In genomic region chr4:150044517-150044916, GRCh38 we compare ENCODE assay signal across 23 cellular contexts. TPM values are rescaled to one million over a fixed set of nuclear protein-coding genes. Genes with fewer than 3 reads are reported as not detected.
DNase-seq lines count a peak whose midpoint lies in the region; ATAC-seq, FAIRE-seq and TF ChIP-seq lines count a peak whose summit lies in the region.
"Had no signal": no experiment of that assay in that cellular context is flagged by ENCODE, and none has a peak within 500 bp of the region (broad histone marks: within the 10 kb centered on the region; RNA-seq: fewer than 3 reads in every experiment).

No MANE protein-coding gene starts in this region.

- H3K4me1 ChIP-seq in A549, result no peaks in the 10 kb centered on the region
- no peaks in the 10 kb centered on the region for H3K4me1 ChIP-seq in IMR-90 (ENCODE audit: control insufficient read depth, insufficient read depth, low read length)
- H3K4me1 ChIP-seq in H1 (replicated peaks in 1 of 4; ENCODE audit: control insufficient read depth in 3 of 4, insufficient read depth in 4 of 4, low read length in 3 of 4), result peaks cover 0 to 3% (median 1%) of the 10 kb centered on the region in 4 experiments; a peak in 2 of 7 replicates
- no peaks in the 10 kb centered on the region for H3K4me1 ChIP-seq in Caco-2

- H3K14ac ChIP-seq in IMR-90 (replicated peaks; ENCODE audit: low read depth, low read length) (no peak overlapping the region), H1 (ENCODE audit: insufficient read length) (no peak overlapping the region)

- H3K27me3 ChIP-seq in IMR-90 (ENCODE audit: control insufficient read depth, insufficient read depth, low read length) (no peaks in the 10 kb centered on the region), H1 (replicated peaks in 1 of 4; ENCODE audit: control insufficient read depth in 3 of 4, extremely low read depth in 1 of 4, insufficient read depth in 3 of 4, low read length in 3 of 4) (no peaks in the 10 kb centered on the region), Caco-2 (replicated peaks; ENCODE audit: control insufficient read depth, insufficient read depth, low read length) (no peaks in the 10 kb centered on the region)
- H3K27me3 ChIP-seq: BLaER1 treated with 17β-estradiol and CSF1 and Interleukin-3, amounts not matched to agents 10 nM and 100 nM had no signal

- H3K79me1 ChIP-seq in IMR-90 (ENCODE audit: low read depth in 1 of 2, low read length in 2 of 2) (no peaks in the 10 kb centered on the region), H1 (ENCODE audit: low read depth, low read length) (no peaks in the 10 kb centered on the region)

- FAIRE-seq in A549 (lab: Jason Lieb, UNC) (no peak), H1 (lab: Jason Lieb, UNC) (no peak)
- FAIRE-seq: A204.1, GM12878, GM12892, GM18507 had no signal

- no peak overlapping the region for H2AK9ac ChIP-seq in IMR-90 (replicated peaks; ENCODE audit: low read depth, low read length, poor library complexity)

- ATAC-seq in A549 (no peak), IMR-90 (ENCODE audit: low read depth) (no peak)
- ATAC-seq: CD8-positive, alpha-beta T cell; GM12878 had no signal

- no peak overlapping the region for H2BK12ac ChIP-seq in H1 (ENCODE audit: low read depth, low read length)

- TF ChIP-seq CTCF in A549 (IDR thresholded peaks at IDR 0.05) (no peak), IMR-90 (conservative IDR thresholded peaks at IDR 0.05; ENCODE audit: low read depth, low read length) (no peak), H1 (IDR thresholded peaks at IDR 0.05; ENCODE audit: control extremely low read depth in 1 of 3, insufficient read depth in 1 of 3, low read depth in 1 of 3, low read length in 3 of 3) (no peak), Caco-2 (IDR thresholded peaks at IDR 0.05; ENCODE audit: insufficient read depth in 1 of 2, low read depth in 1 of 2, low read length in 1 of 2, severe bottlenecking in 1 of 2, unreplicated experiment in 1 of 2) (no peak)

- no peak for TF ChIP-seq POLR2A in A549 (IDR thresholded peaks at IDR 0.05; ENCODE audit: low read length)
- TF ChIP-seq POLR2A in IMR-90 (IDR thresholded peaks at IDR 0.05; ENCODE audit: low read depth, low read length), result no peak
- TF ChIP-seq POLR2A in H1 (IDR thresholded peaks at IDR 0.05; ENCODE audit: control extremely low read depth in 1 of 2, low read depth in 2 of 2, low read length in 2 of 2), result no peak

- H4K20me1 ChIP-seq in IMR-90 (ENCODE audit: insufficient read depth, low read length), result no peaks in the 10 kb centered on the region
- no peaks in the 10 kb centered on the region for H4K20me1 ChIP-seq in H1 (replicated peaks in 1 of 2; ENCODE audit: control insufficient read depth in 1 of 2, insufficient read depth in 2 of 2, low read length in 2 of 2)
- H4K20me1 ChIP-seq: BLaER1 treated with 17β-estradiol and CSF1 and Interleukin-3, amounts not matched to agents 10 nM and 100 nM had no signal

- H3K23me2 ChIP-seq in H1 (ENCODE audit: low read depth, low read length), result no peaks in the 10 kb centered on the region

- CTCF ChIA-PET in A549 (lab: Yijun Ruan, JAX), result no interaction called here
- CTCF ChIA-PET in IMR-90 (lab: Yijun Ruan, JAX), result no interaction called here
- CTCF ChIA-PET in H1 (lab: Charles Lee; ENCODE audit: partially characterized antibody), result no interaction called here
- CTCF ChIA-PET in Caco-2 (lab: Charles Lee), result no interaction called here

- 95% methylated on average over 3 of the region's 3 CpGs for WGBS in A549 (ENCODE audit: missing lambda C conversion rate)
- WGBS in IMR-90 (ENCODE audit: extremely low coverage in 2 of 2, insufficient read length in 1 of 2), 2 experiments, result no CpG with 5 or more reads among the region's 3 CpGs
- WGBS in H1 (ENCODE audit: extremely low coverage in 1 of 2, insufficient coverage in 1 of 2, insufficient read length in 1 of 2, insufficient replicate concordance in 2 of 2, low coverage in 1 of 2, low lambda C conversion rate in 2 of 2, missing lambda C conversion rate in 1 of 2), 2 experiments, result 87% methylated on average over 3 of the region's 3 CpGs; no CpG with 5 or more reads in 1 of the 2 experiments

- intact Hi-C loops in IMR-90 (cut with micrococcal nuclease) (no loop called here), Caco-2 (cut with micrococcal nuclease; ENCODE audit: unreplicated experiment) (no loop called here)

- H3K4ac ChIP-seq in IMR-90 (ENCODE audit: low read depth, low read length) (no peak overlapping the region), H1 (replicated peaks; ENCODE audit: insufficient read length, low read depth, low read length) (no peak overlapping the region)

- DNase-seq in A549 (ENCODE audit: low read depth in 1 of 2, low spot score in 1 of 2) (no peak), IMR-90 (no peak), H1 (ENCODE audit: low read depth in 1 of 2, low spot score in 2 of 2) (no peak), nucleus accumbens (lab: John Stamatoyannopoulos, UW) (no peak), Caco-2 (no peak)
- DNase-seq: 8988T; AML-193; CD4-positive, alpha-beta T cell; CD8-positive, alpha-beta T cell; DMS 273 treated with DMSO at 0.1 percent for 48 hours; DMS153; DMS53; DMS79; DND-41; EL; GDM1 had no signal

- no peaks in the 10 kb centered on the region for H3K9me3 Mint-ChIP-seq in Caco-2 (ENCODE audit: unreplicated experiment)
- H3K9me3 Mint-ChIP-seq: CD4-positive, alpha-beta T cell; CD8-positive, alpha-beta T cell had no signal

- no peak overlapping the region for H3K9ac ChIP-seq in IMR-90 (ENCODE audit: low read depth, low read length)
- no peak overlapping the region for H3K9ac ChIP-seq in H1 (replicated peaks in 1 of 4; ENCODE audit: extremely low read depth in 1 of 4, low read depth in 3 of 4, low read length in 3 of 4)
- H3K9ac ChIP-seq: BLaER1 treated with 17β-estradiol and CSF1 and Interleukin-3, amounts not matched to agents 10 nM and 100 nM had no signal

- no peak overlapping the region for H2BK20ac ChIP-seq in IMR-90 (ENCODE audit: low read depth, low read length)
- no peak overlapping the region for H2BK20ac ChIP-seq in H1 (ENCODE audit: low read length)

- H3K27ac ChIP-seq in A549 (no peak overlapping the region), IMR-90 (ENCODE audit: insufficient read depth, low read length) (no peak overlapping the region), H1 (ENCODE audit: low read depth, low read length) (no peak overlapping the region)
- H3K27ac ChIP-seq: BLaER1 treated with 17β-estradiol and CSF1 and Interleukin-3, amounts not matched to agents 10 nM and 100 nM; C4-2B had no signal

- no peak overlapping the region; the same call in 2 of the 3 replicates for H2BK15ac ChIP-seq in IMR-90 (ENCODE audit: low read depth, low read length)
- no peak overlapping the region for H2BK15ac ChIP-seq in H1 (ENCODE audit: low read length)

- no peak overlapping the region for H3K4me3 Mint-ChIP-seq in Caco-2 (ENCODE audit: unreplicated experiment)
- H3K4me3 Mint-ChIP-seq: B cell; CD4-positive, alpha-beta T cell; CD8-positive, alpha-beta T cell had no signal

- H2BK120ac ChIP-seq in IMR-90 (ENCODE audit: low read depth, low read length) (no peak overlapping the region), H1 (replicated peaks; ENCODE audit: low read depth, low read length) (no peak overlapping the region)

- H3K36me3 ChIP-seq in IMR-90 (ENCODE audit: control insufficient read depth, insufficient read depth, low read length) (no peaks in the 10 kb centered on the region), H1 (ENCODE audit: control insufficient read depth in 2 of 4, insufficient read depth in 4 of 4, low read length in 3 of 4) (no peaks in the 10 kb centered on the region), Caco-2 (ENCODE audit: control insufficient read depth, insufficient read depth, low read length) (no peaks in the 10 kb centered on the region)
- H3K36me3 ChIP-seq: BLaER1 treated with 17β-estradiol and CSF1 and Interleukin-3, amounts not matched to agents 10 nM and 100 nM had no signal

- no peaks in the 10 kb centered on the region for H3K79me2 ChIP-seq in H1 (ENCODE audit: control insufficient read depth in 1 of 2, insufficient read depth in 2 of 2, low read length in 2 of 2)

- H3K56ac ChIP-seq in IMR-90 (ENCODE audit: extremely low read depth, insufficient read depth, low read length), result no peak overlapping the region
- H3K56ac ChIP-seq in H1 (replicated peaks; ENCODE audit: insufficient read length, low read depth, low read length), result no peak overlapping the region

- H3K27ac Mint-ChIP-seq in Caco-2 (ENCODE audit: unreplicated experiment), result no peak overlapping the region
- H3K27ac Mint-ChIP-seq: B cell; CD4-positive, alpha-beta T cell; CD8-positive, alpha-beta T cell had no signal

- in situ Hi-C loops in IMR-90 (cut with MboI; ENCODE audit: low sequenced_read_pairs), result no loop called here

- no peak overlapping the region for H2BK5ac ChIP-seq in IMR-90 (ENCODE audit: low read depth, low read length, poor library complexity, severe bottlenecking)
- H2BK5ac ChIP-seq in H1 (ENCODE audit: low read depth, low read length), result no peak overlapping the region

- H4K8ac ChIP-seq in IMR-90 (ENCODE audit: low read depth in 2 of 2, low read length in 2 of 2), result no peak overlapping the region
- no peak overlapping the region for H4K8ac ChIP-seq in H1 (ENCODE audit: extremely low read depth, insufficient read depth, low read length)

- H4K91ac ChIP-seq in IMR-90 (ENCODE audit: insufficient read depth, low read depth, low read length) (no peak overlapping the region), H1 (replicated peaks; ENCODE audit: insufficient read length, low read length) (no peak overlapping the region)

- no peak overlapping the region for H4K5ac ChIP-seq in IMR-90 (ENCODE audit: low read depth, low read length)
- H4K5ac ChIP-seq in H1 (ENCODE audit: insufficient read length, low read depth, low read length), result no peak overlapping the region

- TF ChIP-seq RAD21 in A549 (conservative IDR thresholded peaks at IDR 0.05 in 1 of 2, IDR thresholded peaks at IDR 0.05 in 1 of 2), result no peak
- no peak for TF ChIP-seq RAD21 in IMR-90 (IDR thresholded peaks at IDR 0.05; ENCODE audit: low read length)
- TF ChIP-seq RAD21 in H1 (IDR thresholded peaks at IDR 0.05 in 1 of 2, conservative IDR thresholded peaks at IDR 0.05 in 1 of 2; ENCODE audit: low read depth in 2 of 2, low read length in 2 of 2), result no peak

- H3K9me1 ChIP-seq in IMR-90 (ENCODE audit: insufficient read depth, low read length), result no peaks in the 10 kb centered on the region

- H3K4me2 ChIP-seq in A549 (no peak overlapping the region), IMR-90 (ENCODE audit: low read depth, low read length) (no peak overlapping the region), H1 (ENCODE audit: insufficient read depth in 1 of 2, low read depth in 2 of 2, low read length in 2 of 2) (no peak overlapping the region)
- H3K4me2 ChIP-seq: BLaER1 treated with 17β-estradiol and CSF1 and Interleukin-3, amounts not matched to agents 10 nM and 100 nM had no signal

- H3K23ac ChIP-seq in IMR-90 (ENCODE audit: low read depth, low read length) (no peak overlapping the region), H1 (ENCODE audit: insufficient read length) (no peak overlapping the region)

- H3K9me3 ChIP-seq in A549 (no peaks in the 10 kb centered on the region), IMR-90 (ENCODE audit: control insufficient read depth, insufficient read depth, low read length) (no peaks in the 10 kb centered on the region), H1 (ENCODE audit: insufficient read depth in 2 of 2, low read depth in 1 of 2, low read length in 1 of 2) (no peaks in the 10 kb centered on the region), Caco-2 (no peaks in the 10 kb centered on the region)
- H3K9me3 ChIP-seq: BLaER1 treated with 17β-estradiol and CSF1 and Interleukin-3, amounts not matched to agents 10 nM and 100 nM had no signal

- peaks cover 6% of the 10 kb centered on the region for H3K27me3 Mint-ChIP-seq in Caco-2 (ENCODE audit: insufficient read depth, unreplicated experiment)

- POLR2A ChIA-PET in A549 (lab: Yijun Ruan, JAX) (no interaction called here), IMR-90 (lab: Charles Lee; ENCODE audit: unreplicated experiment) (no interaction called here), H1 (lab: Charles Lee; ENCODE audit: partially characterized antibody) (no interaction called here), Caco-2 (lab: Charles Lee) (no interaction called here)

- H3K4me3 ChIP-seq in A549 (no peak overlapping the region), IMR-90 (ENCODE audit: insufficient read depth, low read depth, low read length) (no peak overlapping the region), H1 (ENCODE audit: extremely low read depth in 1 of 4, insufficient read depth in 2 of 4, low read depth in 3 of 4, low read length in 4 of 4) (no peak overlapping the region), Caco-2 (ENCODE audit: low read depth, low read length) (no peak overlapping the region)
- H3K4me3 ChIP-seq: BLaER1 treated with 17β-estradiol and CSF1 and Interleukin-3, amounts not matched to agents 10 nM and 100 nM; GM12878 had no signal

- no TSS peak for BruUV-seq in IMR-90 (replicated peaks; lab: Mats Ljungman, UMichigan)
- BruUV-seq in Caco-2 (replicated peaks; lab: Mats Ljungman, UMichigan), result no TSS peak

- no peaks in the 10 kb centered on the region for H3K4me1 Mint-ChIP-seq in Caco-2 (ENCODE audit: low read depth, unreplicated experiment)

- H3K18ac ChIP-seq in IMR-90 (ENCODE audit: low read depth, low read length) (no peak overlapping the region), H1 (ENCODE audit: extremely low read depth, low read length) (no peak overlapping the region)

- no peak for TF ChIP-seq EP300 in A549 (IDR thresholded peaks at IDR 0.05)
- TF ChIP-seq EP300 in H1 (IDR thresholded peaks at IDR 0.05; ENCODE audit: borderline replicate concordance in 1 of 2, low read depth in 2 of 2, low read length in 2 of 2), result no peak

- no peaks in the 10 kb centered on the region for H3K36me3 Mint-ChIP-seq in Caco-2 (ENCODE audit: insufficient read depth, unreplicated experiment)
- H3K36me3 Mint-ChIP-seq: CD8-positive, alpha-beta T cell had no signal

- H2AFZ ChIP-seq in IMR-90 (replicated peaks; ENCODE audit: low read length, poor library complexity) (no peak overlapping the region), H1 (ENCODE audit: low read length) (no peak overlapping the region)

- H2AK5ac ChIP-seq in IMR-90 (ENCODE audit: low read depth, low read length) (no peak overlapping the region), H1 (ENCODE audit: low read depth, low read length) (no peak overlapping the region)

- dilution Hi-C loops in IMR-90 (cut with HindIII; ENCODE audit: low sequenced_read_pairs, unreplicated experiment), result no loop called here

RNA-seq across cellular contexts. Expression of gene DCLK2, which starts 33.7 kb away (rescaled TPM):
- polyA plus RNA-seq in A549 (2011; rRNA removed) (8.1 and 8.2 TPM in 2 replicates), A549 (2017; fragmentation: RNase III; extraction: RNeasy Plus Mini Kit Qiagen cat#74134 plus additional on column Dnase treatment) (10.3 to 13.0 TPM (median 11.6 TPM) in 3 replicates), IMR-90 (2012; rRNA removed) (13.2 and 15.5 TPM in 2 replicates), H1 (2011; rRNA removed) (0.14 and 0.32 TPM in 2 replicates)
- 5.2 and 6.8 TPM in 2 replicates for polyA plus RNA-seq in A549 (2012; cell fraction: cytosol; rRNA removed)
- 12.1 and 14.2 TPM in 2 replicates for polyA plus RNA-seq in A549 (2012; cell fraction: nucleus; rRNA removed)
- polyA minus RNA-seq in A549 (2011; rRNA and poly(A)+ RNA removed), result 10.2 and 14.9 TPM in 2 replicates
- total RNA-seq in IMR-90 (2012; rRNA removed) (10.8 and 11.3 TPM in 2 replicates), Caco-2 (2022) (2.9 TPM in 2 replicates)
- 7.1 and 9.1 TPM in 2 replicates for polyA plus RNA-seq in IMR-90 (2012; cell fraction: cytosol; rRNA removed)
- 28.7 and 33.6 TPM in 2 replicates for polyA plus RNA-seq in IMR-90 (2012; cell fraction: nucleus; rRNA removed; ENCODE audit: low replicate concordance)
- 0.27 and 0.37 TPM in 2 replicates for total RNA-seq in H1 (2021; fragmentation: NEBNext Ultra II Directional; extraction: Animal tissue kit (Norgen Biotek cat#: 25700))
- 0.30 TPM for polyA plus RNA-seq in H1 (2011; cell fraction: cytosol; rRNA removed)
- polyA plus RNA-seq in H1 (2011; cell fraction: nucleus; rRNA removed), result 0.30 TPM
- 0.37 to 0.58 TPM (median 0.46 TPM) in 4 replicates for polyA plus RNA-seq in H1 (2012, experiment 1 of 2)
- polyA plus RNA-seq in H1 (2012, experiment 2 of 2), result 0.39 TPM
- polyA plus RNA-seq in H1 (2013, experiment 1 of 2), result 0.10 TPM
- 0.09 TPM for polyA plus RNA-seq in H1 (2013, experiment 2 of 2)
- 0.76 and 0.95 TPM in 2 replicates for polyA minus RNA-seq in H1 (2011; rRNA and poly(A)+ RNA removed)
- 0.59 TPM for polyA minus RNA-seq in H1 (2011; cell fraction: cytosol; rRNA and poly(A)+ RNA removed)
- 1.6 TPM for polyA minus RNA-seq in H1 (2011; cell fraction: nucleus; rRNA and poly(A)+ RNA removed)
- total RNA-seq: CD4-positive, alpha-beta T cell; GM12878 had no signal
- polyA plus RNA-seq: GM12878 had no signal

Comparison
In these comparisons a context has a peak if more than half of its experiments do, and no peak if none do; other contexts are left out.
1. Of the 18 proteins assayed by ChIP-seq in both H1 and A549: peak only in H1: none; only in A549: none; in both: MAFK; in neither: 17.